26 cellular contexts compared by ENCODE assay signal in genomic region chr16:76195648-76196047, GRCh38.
"Had no signal": no experiment of that assay in that cellular context is flagged by ENCODE, and none has a peak within 500 bp of the region (broad histone marks: within the 10 kb centered on the region; RNA-seq: fewer than 3 reads in every experiment).

No MANE protein-coding gene starts in this region.

- H3K27ac ChIP-seq: colonic mucosa, WERI-Rb-1 had no signal

- H3K36me3 ChIP-seq: colonic mucosa, WERI-Rb-1 had no signal

- FAIRE-seq: astrocyte had no signal

- H3K27me3 ChIP-seq: colonic mucosa had no signal

- H3K9me3 ChIP-seq: colonic mucosa had no signal

- DNase-seq: activated B cell treated with CpG ODN at 0.5 μM for 24 hours; activated CD4-positive, alpha-beta T cell treated with anti-CD3 and anti-CD28 coated beads for 48 hours; activated CD4-positive, alpha-beta T cell treated with anti-CD3 and anti-CD28 coated beads, Interleukin-2, amount 50 U/mL, for 1 hour; activated CD4-positive, alpha-beta T cell treated with anti-CD3 and anti-CD28 coated beads, Interleukin-2, amount 50 U/mL, for 48 hours; activated CD8-positive, alpha-beta memory T cell treated with anti-CD3 and anti-CD28 coated beads for 24 hours; activated CD8-positive, alpha-beta T cell treated with anti-CD3 and anti-CD28 coated beads for 36 hours; activated effector memory CD4-positive, alpha-beta T cell treated with Interleukin-2 at 50 U/mL for 16 hours; activated gamma-delta T cell treated with Interleukin-2 at 50 U/mL for 16 hours; activated naive CD4-positive, alpha-beta T cell treated with anti-CD3 and anti-CD28 coated beads, Interleukin-2, amount 50 U/mL, for 16 hours; activated naive CD4-positive, alpha-beta T cell treated with Interleukin-2 at 50 U/mL for 16 hours; activated T-cell treated with anti-CD3 and anti-CD28 coated beads, Interleukin-2, amount 50 U/mL, for 4 hours; amniotic stem cell; anterior cingulate cortex; central memory CD4-positive, alpha-beta T cell; cerebellar nuclear complex; colonic mucosa; effector CD8-positive, alpha-beta T cell; foreskin fibroblast; head of caudate nucleus; T-helper 1 cell; T-helper 17 cell; T1000; WERI-Rb-1 had no signal

- H3K4me1 ChIP-seq: colonic mucosa had no signal

- ATAC-seq: activated CD4-positive, CD25-positive, alpha-beta regulatory T cell treated with anti-CD3 and anti-CD28 coated beads, Interleukin-2, amount 50 U/mL, for 24 hours; activated CD8-positive, alpha-beta T cell treated with anti-CD3 and anti-CD28 coated beads for 36 hours; activated T-cell treated with anti-CD3 and anti-CD28 coated beads, Interleukin-2, amount 50 U/mL, for 4 hours; activated T-helper 17 cell treated with anti-CD3 and anti-CD28 coated beads, Interleukin-2, amount 50 U/mL, for 72 hours; T-helper 17 cell had no signal

- H3K4me3 ChIP-seq: colonic mucosa had no signal
